In the genomic region with DNA sequence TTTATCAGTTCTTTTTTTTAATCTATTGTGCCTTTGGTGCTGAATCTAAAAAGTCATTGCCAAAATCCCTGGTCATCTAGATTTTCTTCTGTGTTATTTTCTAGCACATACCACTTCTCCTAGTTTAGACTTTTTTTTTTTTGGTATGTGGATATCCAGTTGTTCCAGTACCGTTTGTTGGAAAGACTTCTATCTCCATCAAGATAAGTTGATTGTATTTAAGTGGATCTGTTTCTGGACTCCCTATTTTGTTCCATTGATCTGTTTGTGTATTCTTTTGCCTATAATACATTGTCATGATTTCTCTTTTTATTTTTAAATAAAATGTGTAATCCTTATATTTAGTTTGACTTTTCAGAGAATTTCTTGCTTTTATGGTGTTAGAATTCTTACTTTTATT, we compare ENCODE assay signal across 20 cellular contexts.
"Had no signal": no experiment of that assay in that cellular context is flagged by ENCODE, and none has a peak within 500 bp of the region (broad histone marks: within the 10 kb centered on the region; RNA-seq: fewer than 3 reads in every experiment).

No MANE protein-coding gene starts in this region.

- ATAC-seq: activated CD4-positive, alpha-beta T cell treated with anti-CD3 and anti-CD28 coated beads for 36 hours; activated CD8-positive, alpha-beta T cell treated with anti-CD3 and anti-CD28 coated beads for 36 hours; activated T-cell treated with anti-CD3 and anti-CD28 coated beads, Interleukin-2, amount 50 U/mL, for 72 hours; body of pancreas; PC-3; T-cell had no signal

- H3K4me3 Mint-ChIP-seq: activated CD4-positive, alpha-beta T cell treated with anti-CD3 and anti-CD28 coated beads for 36 hours; activated CD8-positive, alpha-beta T cell treated with anti-CD3 and anti-CD28 coated beads for 36 hours; activated T-cell treated with anti-CD3 and anti-CD28 coated beads, Interleukin-2, amount 50 U/mL, for 72 hours; T-cell had no signal

- H3K9me3 Mint-ChIP-seq: activated CD8-positive, alpha-beta T cell treated with anti-CD3 and anti-CD28 coated beads for 36 hours; activated T-cell treated with anti-CD3 and anti-CD28 coated beads, Interleukin-2, amount 50 U/mL, for 72 hours; activated T-helper 2 cell treated with anti-CD3 and anti-CD28 coated beads, Interferon-gamma antibody, Interleukin-2, Interleukin-4, amounts not matched to agents 10 μg/mL and 5 μg/mL and 100 μg/mL, durations not matched to agents 14 hours and 24 hours and 36 hours; T-cell had no signal

- H3K27me3 Mint-ChIP-seq: activated CD4-positive, alpha-beta T cell treated with anti-CD3 and anti-CD28 coated beads for 36 hours; activated CD8-positive, alpha-beta T cell treated with anti-CD3 and anti-CD28 coated beads for 36 hours; T-cell had no signal

- H3K27me3 ChIP-seq: ascending aorta, body of pancreas, MG63 had no signal

- H3K27ac Mint-ChIP-seq: activated CD4-positive, alpha-beta T cell treated with anti-CD3 and anti-CD28 coated beads for 36 hours; activated CD8-positive, alpha-beta T cell treated with anti-CD3 and anti-CD28 coated beads for 36 hours; activated T-cell treated with anti-CD3 and anti-CD28 coated beads, Interleukin-2, amount 50 U/mL, for 72 hours; activated T-helper 2 cell treated with anti-CD3 and anti-CD28 coated beads, Interferon-gamma antibody, Interleukin-2, Interleukin-4, amounts not matched to agents 10 μg/mL and 5 μg/mL and 100 μg/mL, durations not matched to agents 14 hours and 24 hours and 36 hours had no signal

- H3K36me3 ChIP-seq: ascending aorta, MG63, WERI-Rb-1 had no signal

- H3K27ac ChIP-seq: ascending aorta, body of pancreas, WERI-Rb-1 had no signal

- DNase-seq: activated CD4-positive, alpha-beta T cell treated with anti-CD3 and anti-CD28 coated beads for 36 hours; activated CD8-positive, alpha-beta memory T cell treated with anti-CD3 and anti-CD28 coated beads, Interleukin-2, amount 50 U/mL, for 4 hours; activated CD8-positive, alpha-beta T cell treated with anti-CD3 and anti-CD28 coated beads for 36 hours; activated gamma-delta T cell treated with Interleukin-2 at 50 U/mL for 16 hours; activated naive CD4-positive, alpha-beta T cell treated with anti-CD3 and anti-CD28 coated beads, Interleukin-2, amount 50 U/mL, for 16 hours; activated T-cell treated with anti-CD3 and anti-CD28 coated beads, Interleukin-2, amount 50 U/mL, for 72 hours; body of pancreas; central memory CD4-positive, alpha-beta T cell; MG63; NCI-H1105 treated with DMSO at 0.1 percent for 48 hours; NCI-H1436 treated with DMSO at 0.1 percent for 48 hours; NCI-H187; NCI-H2081; NCI-H510A treated with DMSO at 0.1 percent for 48 hours; PC-3; SHP77 treated with DMSO at 0.1 percent for 48 hours; T-cell; WERI-Rb-1 had no signal

- H3K9me3 ChIP-seq: ascending aorta, body of pancreas, MG63 had no signal

- H3K4me3 ChIP-seq: ascending aorta, body of pancreas, MG63 had no signal
